ENCODE assay signal across 18 cellular contexts in the genomic region with DNA sequence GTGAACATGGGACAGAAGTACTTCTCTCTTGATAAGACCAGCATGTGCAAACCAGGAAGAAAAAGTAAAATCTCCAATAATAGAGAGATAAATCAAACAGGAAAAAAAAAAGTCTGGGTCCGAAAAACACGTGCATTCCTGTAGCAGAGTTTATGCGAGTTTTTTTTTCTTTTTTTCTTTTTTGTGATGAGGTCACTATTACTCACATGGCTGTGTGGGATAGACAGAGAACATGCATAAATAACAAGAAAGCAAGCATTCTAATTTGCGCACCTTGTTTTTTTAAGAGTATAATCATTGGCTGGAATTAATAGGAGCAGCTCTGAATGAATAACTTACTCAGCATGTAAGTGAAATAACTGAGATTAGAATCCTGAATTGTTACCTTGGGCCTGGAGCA.
DNase-seq lines count a peak whose midpoint lies in the region; ATAC-seq and TF ChIP-seq lines count a peak whose summit lies in the region.
"Had no signal": no experiment of that assay in that cellular context is flagged by ENCODE, and none has a peak within 500 bp of the region (broad histone marks: within the 10 kb centered on the region; RNA-seq: fewer than 3 reads in every experiment).

No MANE protein-coding gene starts in this region.

- H3F3A ChIP-seq in PC-3 (ENCODE audit: low read length, unreplicated experiment) = no peaks in the 10 kb centered on the region
- no peaks in the 10 kb centered on the region for H3F3A ChIP-seq in MM.1S (ENCODE audit: insufficient read depth, low read length)

- TF ChIP-seq CTCF in PC-3 (conservative IDR thresholded peaks at IDR 0.05; ENCODE audit: low read depth, low read length) (no peak), tibial artery (IDR thresholded peaks at IDR 0.05) (no peak), GM20000 (IDR thresholded peaks at IDR 0.05; ENCODE audit: extremely low read depth, missing control alignments) (no peak), MM.1S (IDR thresholded peaks at IDR 0.05; ENCODE audit: low read length) (no peak)

- H3K36me3 ChIP-seq in PC-3 (ENCODE audit: low read depth, low read length) = no peaks in the 10 kb centered on the region
- H3K36me3 ChIP-seq in tibial artery = no peaks in the 10 kb centered on the region
- no peaks in the 10 kb centered on the region for H3K36me3 ChIP-seq in MM.1S (replicated peaks; ENCODE audit: insufficient read depth, low read length)
- H3K36me3 ChIP-seq: ascending aorta had no signal

- no peaks in the 10 kb centered on the region for H4K20me1 ChIP-seq in PC-3 (ENCODE audit: low read length)
- no peaks in the 10 kb centered on the region for H4K20me1 ChIP-seq in MM.1S (ENCODE audit: insufficient read depth, low read length)

- H3K4me2 ChIP-seq in PC-3 (ENCODE audit: low read length) (peak overlapping the region; percentile 96), MM.1S (ENCODE audit: low read depth, low read length) (no peak overlapping the region)
- H3K4me2 ChIP-seq: GM23338 had no signal

- CTCF ChIA-PET in PC-3 (lab: Charles Lee) = no interaction called here

- H3K4me3 ChIP-seq in PC-3 (ENCODE audit: low read length) (peak overlapping the region; percentile 62), tibial artery (no peak overlapping the region), MM.1S (ENCODE audit: low read length) (no peak overlapping the region)
- H3K4me3 ChIP-seq: ascending aorta, GM23338 had no signal

- ATAC-seq in PC-3 (peak; percentile 48), left lobe of liver (peak; percentile 19)
- ATAC-seq: GM23338; naive thymus-derived CD4-positive, alpha-beta T cell had no signal

- H2AFZ ChIP-seq in PC-3 (ENCODE audit: low read length) (peak overlapping the region; percentile 79), MM.1S (ENCODE audit: low read length) (no peak overlapping the region)
- H2AFZ ChIP-seq: GM23338 had no signal

- no TSS peak for BruUV-seq in PC-3 (replicated peaks; lab: Mats Ljungman, UMichigan)

- intact Hi-C loops in PC-3 (cut with micrococcal nuclease) (loop anchor here (2.0 kb wide), 1 partner anchor 28 kb away; no protein-coding TSS in a partner anchor), tibial artery (cut with DNase I; ENCODE audit: low total_unique reads) (no loop called here)

- DNase-seq in ACHN (peak; percentile 68), PC-3 (peak; percentile 69), epithelial cell of prostate (ENCODE audit: low read depth, low spot score) (peak; percentile 34), left lobe of liver (ENCODE audit: low spot score) (no peak), tibial artery (no peak), GM20000 (ENCODE audit: low spot score) (no peak), MM.1S (no peak), AML-193 (lab: John Stamatoyannopoulos, UW) (no peak)
- DNase-seq: activated effector memory CD4-positive, alpha-beta T cell treated with Interleukin-2 at 50 U/mL for 16 hours; CD8-positive, alpha-beta memory T cell; effector CD4-positive, alpha-beta T cell; GF-D8; glutamatergic neuron; naive thymus-derived CD4-positive, alpha-beta T cell; stimulated activated CD4-positive, alpha-beta T cell treated with anti-CD3 and anti-CD28 coated beads, Interleukin-4, amount 100 ng/mL, for 24 hours had no signal

- H3K9me3 ChIP-seq in PC-3 (ENCODE audit: low read length) = no peaks in the 10 kb centered on the region
- H3K9me3 ChIP-seq in tibial artery = no peaks in the 10 kb centered on the region
- H3K9me3 ChIP-seq in MM.1S (replicated peaks; ENCODE audit: insufficient read depth, low read length) = no peaks in the 10 kb centered on the region
- H3K9me3 ChIP-seq: ascending aorta had no signal

- no peaks in the 10 kb centered on the region for H3K9me2 ChIP-seq in PC-3 (replicated peaks; ENCODE audit: low read length)
- no peaks in the 10 kb centered on the region for H3K9me2 ChIP-seq in MM.1S (replicated peaks; ENCODE audit: insufficient read depth, low read length)

- in situ Hi-C loops in ACHN (cut with HindIII; ENCODE audit: low pct_ligation_motif_present, low pct_unique_long_range_greater_than_20kb, low sequenced_read_pairs) = no loop called here

- H3K4me1 ChIP-seq in PC-3 (ENCODE audit: insufficient read depth, low read length) = peaks cover 37% of the 10 kb centered on the region
- no peaks in the 10 kb centered on the region for H3K4me1 ChIP-seq in tibial artery
- no peaks in the 10 kb centered on the region for H3K4me1 ChIP-seq in MM.1S (ENCODE audit: low read length)
- H3K4me1 ChIP-seq: ascending aorta had no signal

- H3K27me3 ChIP-seq in PC-3 (ENCODE audit: low read length) (no peaks in the 10 kb centered on the region), tibial artery (no peaks in the 10 kb centered on the region), MM.1S (replicated peaks; ENCODE audit: insufficient read depth, low read length) (no peaks in the 10 kb centered on the region)
- H3K27me3 ChIP-seq: ascending aorta had no signal

- POLR2A ChIA-PET in PC-3 (lab: Charles Lee; ENCODE audit: unreplicated experiment) = no interaction called here

- H3K27ac ChIP-seq in PC-3 (ENCODE audit: low read length) = peak overlapping the region; percentile 85
- peak overlapping the region; percentile 77 for H3K27ac ChIP-seq in epithelial cell of prostate
- no peak overlapping the region for H3K27ac ChIP-seq in tibial artery
- no peak overlapping the region for H3K27ac ChIP-seq in MM.1S (ENCODE audit: low read length)
- H3K27ac ChIP-seq: ascending aorta, VCaP had no signal

- H3K79me2 ChIP-seq in PC-3 (ENCODE audit: low read length) = no peaks in the 10 kb centered on the region
- H3K79me2 ChIP-seq in MM.1S (ENCODE audit: low read length) = no peaks in the 10 kb centered on the region

- H3K9ac ChIP-seq in PC-3 (ENCODE audit: low read length) (peak overlapping the region; percentile 75), MM.1S (ENCODE audit: low read length) (no peak overlapping the region)

Comparison
In these comparisons a context has a peak if more than half of its experiments do, and no peak if none do; other contexts are left out.
1. DNase-seq: peak in ACHN (single experiment), PC-3 (single experiment) and epithelial cell of prostate (single experiment); none in left lobe of liver (single experiment), tibial artery (0 of 2), GM20000 (single experiment), MM.1S (single experiment) and AML-193 (0 of 2).
2. H3K27ac ChIP-seq: peak in PC-3 (single experiment) and epithelial cell of prostate (single experiment); none in tibial artery (0 of 2) and MM.1S (single experiment).